Comparison of ENCODE assay signal across 9 cellular contexts in the genomic region with DNA sequence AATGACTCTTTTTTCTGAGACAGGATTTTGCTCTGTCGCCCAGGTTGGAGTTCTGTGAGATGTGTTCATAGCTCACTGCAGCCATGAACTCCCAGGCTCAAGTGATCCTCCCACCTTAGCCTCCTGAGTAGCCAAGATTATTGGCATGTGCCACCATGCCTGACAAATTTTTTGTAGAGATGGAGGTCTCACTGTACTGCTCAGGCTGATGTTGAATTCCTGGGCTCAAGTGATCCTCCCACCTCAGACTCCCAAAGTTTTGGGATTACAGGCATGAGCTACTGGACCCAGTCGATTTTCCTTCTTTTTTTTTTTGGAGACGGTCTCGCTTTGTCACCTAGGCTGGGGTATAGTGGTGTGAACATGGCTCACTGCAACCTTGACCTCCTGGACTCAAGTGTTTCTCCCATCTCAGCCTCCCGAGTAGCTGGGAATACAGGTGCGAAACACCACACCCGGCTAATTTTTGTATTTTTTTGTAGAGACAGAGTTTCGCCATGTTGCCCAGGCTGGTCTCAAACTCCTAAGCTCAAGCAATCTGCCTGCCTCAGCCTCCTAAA. TPM values are rescaled to one million over a fixed set of nuclear protein-coding genes. Genes with fewer than 3 reads are reported as not detected.
DNase-seq lines count a peak whose midpoint lies in the region; ATAC-seq and TF ChIP-seq lines count a peak whose summit lies in the region.
"Had no signal": no experiment of that assay in that cellular context is flagged by ENCODE, and none has a peak within 500 bp of the region (broad histone marks: within the 10 kb centered on the region; RNA-seq: fewer than 3 reads in every experiment).

No MANE protein-coding gene starts in this region.

- peaks cover 37 to 74% of the 10 kb centered on the region in 2 experiments for H3K79me1 ChIP-seq in IMR-90 (ENCODE audit: low read depth in 1 of 2, low read length in 2 of 2)

- peak overlapping the region; percentile 99 for H4K91ac ChIP-seq in IMR-90 (ENCODE audit: insufficient read depth, low read depth, low read length)

- peak overlapping the region; percentile 69 for H3K18ac ChIP-seq in IMR-90 (ENCODE audit: low read depth, low read length)

- H3K4ac ChIP-seq in IMR-90 (ENCODE audit: low read depth, low read length): peak overlapping the region; percentile 97

- no TSS peak for BruUV-seq in IMR-90 (replicated peaks; lab: Mats Ljungman, UMichigan)

- no peak overlapping the region for H3K4me2 ChIP-seq in IMR-90 (ENCODE audit: low read depth, low read length)

- H3K4me1 ChIP-seq in IMR-90 (ENCODE audit: control insufficient read depth, insufficient read depth, low read length): peaks cover 32% of the 10 kb centered on the region
- no peaks in the 10 kb centered on the region for H3K4me1 ChIP-seq in HAP-1

- in situ Hi-C loops in IMR-90 (cut with MboI; ENCODE audit: low sequenced_read_pairs) (no loop called here), HAP-1 (cut with MboI; ENCODE audit: low sequenced_read_pairs) (no loop called here)

- peaks cover 33% of the 10 kb centered on the region for H3K9me1 ChIP-seq in IMR-90 (ENCODE audit: insufficient read depth, low read length)

- peak overlapping the region; percentile 74 for H2BK20ac ChIP-seq in IMR-90 (ENCODE audit: low read depth, low read length)

- H3K27ac Mint-ChIP-seq in activated T-helper 17 cell treated with anti-CD3 and anti-CD28 coated beads, Interleukin-2, amount 50 U/mL, for 72 hours: peak overlapping the region; percentile 82
- H3K27ac Mint-ChIP-seq in immature natural killer cell: peak overlapping the region; percentile 74 to 90 (median 84)
- peak overlapping the region; percentile 75 for H3K27ac Mint-ChIP-seq in stimulated activated memory B cell treated with anti-CD40 and anti-IgM and Interleukin-4, amounts not matched to agents 10 μg/mL and 1 μg/mL and 100 μg/mL, for 72 hours

- peak overlapping the region; percentile 71 for H3K14ac ChIP-seq in IMR-90 (replicated peaks; ENCODE audit: low read depth, low read length)

- no peaks in the 10 kb centered on the region for H3K27me3 ChIP-seq in IMR-90 (ENCODE audit: control insufficient read depth, insufficient read depth, low read length)
- no peaks in the 10 kb centered on the region for H3K27me3 ChIP-seq in HAP-1 (ENCODE audit: low read depth)

- H3K36me3 Mint-ChIP-seq in activated T-helper 17 cell treated with anti-CD3 and anti-CD28 coated beads, Interleukin-2, amount 50 U/mL, for 72 hours (ENCODE audit: low read depth): peaks cover 96% of the 10 kb centered on the region
- peaks cover 7 to 15% (median 9%) of the 10 kb centered on the region in 3 donors for H3K36me3 Mint-ChIP-seq in immature natural killer cell
- H3K36me3 Mint-ChIP-seq in stimulated activated memory B cell treated with anti-CD40 and anti-IgM and Interleukin-4, amounts not matched to agents 10 μg/mL and 1 μg/mL and 100 μg/mL, for 72 hours: peaks cover 69% of the 10 kb centered on the region

- peak overlapping the region; percentile 13 for H3K23ac ChIP-seq in IMR-90 (ENCODE audit: low read depth, low read length)

- H3K56ac ChIP-seq in IMR-90 (ENCODE audit: extremely low read depth, insufficient read depth, low read length): peak overlapping the region; percentile 32; the same call in 1 of the 2 replicates

- no peak for DNase-seq in IMR-90
- DNase-seq in immature natural killer cell: no peak
- DNase-seq in foreskin fibroblast: no peak
- no peak for DNase-seq in HAP-1 (ENCODE audit: low spot score in 2 of 2)
- DNase-seq in GM20000 (ENCODE audit: low spot score): no peak
- DNase-seq: retina had no signal

- peak overlapping the region; percentile 74; the same call in 1 of the 2 replicates for H3K27ac ChIP-seq in IMR-90 (ENCODE audit: insufficient read depth, low read length)

- CTCF ChIA-PET in IMR-90 (lab: Yijun Ruan, JAX): interaction anchor here (0.6 kb wide), 1 partner anchor 54 kb away, joined by 4 read pairs; no protein-coding TSS in a partner anchor

- peak overlapping the region; percentile 78 for H3K4me3 Mint-ChIP-seq in activated T-helper 17 cell treated with anti-CD3 and anti-CD28 coated beads, Interleukin-2, amount 50 U/mL, for 72 hours
- peak overlapping the region in 1 of 5 donors; percentile 34 for H3K4me3 Mint-ChIP-seq in immature natural killer cell
- H3K4me3 Mint-ChIP-seq in stimulated activated memory B cell treated with anti-CD40 and anti-IgM and Interleukin-4, amounts not matched to agents 10 μg/mL and 1 μg/mL and 100 μg/mL, for 72 hours: no peak overlapping the region

- no peaks in the 10 kb centered on the region for H3K9me3 ChIP-seq in IMR-90 (ENCODE audit: control insufficient read depth, insufficient read depth, low read length)
- no peaks in the 10 kb centered on the region for H3K9me3 ChIP-seq in HAP-1

- H4K20me1 ChIP-seq in IMR-90 (ENCODE audit: insufficient read depth, low read length): no peaks in the 10 kb centered on the region

- peaks cover 64% of the 10 kb centered on the region for H3K4me1 Mint-ChIP-seq in activated T-helper 17 cell treated with anti-CD3 and anti-CD28 coated beads, Interleukin-2, amount 50 U/mL, for 72 hours
- peaks cover 82 to 85% of the 10 kb centered on the region in 2 donors for H3K4me1 Mint-ChIP-seq in immature natural killer cell
- H3K4me1 Mint-ChIP-seq in stimulated activated memory B cell treated with anti-CD40 and anti-IgM and Interleukin-4, amounts not matched to agents 10 μg/mL and 1 μg/mL and 100 μg/mL, for 72 hours: peaks cover 65% of the 10 kb centered on the region

- H3K36me3 ChIP-seq in IMR-90 (ENCODE audit: control insufficient read depth, insufficient read depth, low read length): peaks cover 5% of the 10 kb centered on the region
- H3K36me3 ChIP-seq in HAP-1 (replicated peaks): peaks cover 3% of the 10 kb centered on the region; the same call in 1 of the 2 replicates

- TF ChIP-seq POLR2A in IMR-90 (IDR thresholded peaks at IDR 0.05; ENCODE audit: low read depth, low read length): no peak

- peak overlapping the region; percentile 96 for H2BK120ac ChIP-seq in IMR-90 (ENCODE audit: low read depth, low read length)

- H2AK9ac ChIP-seq in IMR-90 (replicated peaks; ENCODE audit: low read depth, low read length, poor library complexity): peak overlapping the region; percentile 18

- H4K5ac ChIP-seq in IMR-90 (ENCODE audit: low read depth, low read length): peak overlapping the region; percentile 51

- H2AK5ac ChIP-seq in IMR-90 (ENCODE audit: low read depth, low read length): peak overlapping the region; percentile 96

- peak overlapping the region; percentile 98 for H2BK5ac ChIP-seq in IMR-90 (ENCODE audit: low read depth, low read length, poor library complexity, severe bottlenecking)

- dilution Hi-C loops in IMR-90 (cut with HindIII; ENCODE audit: low sequenced_read_pairs, unreplicated experiment): no loop called here

- TF ChIP-seq CTCF in IMR-90 (conservative IDR thresholded peaks at IDR 0.05; ENCODE audit: low read depth, low read length) (no peak), foreskin fibroblast (IDR thresholded peaks at IDR 0.05; ENCODE audit: low read depth, low read length) (no peak), GM20000 (IDR thresholded peaks at IDR 0.05; ENCODE audit: extremely low read depth, missing control alignments) (no peak)

- POLR2A ChIA-PET in IMR-90 (lab: Charles Lee; ENCODE audit: unreplicated experiment): no interaction called here

- TF ChIP-seq RAD21 in IMR-90 (IDR thresholded peaks at IDR 0.05; ENCODE audit: low read length): no peak

- H3K9me3 Mint-ChIP-seq in activated T-helper 17 cell treated with anti-CD3 and anti-CD28 coated beads, Interleukin-2, amount 50 U/mL, for 72 hours: no peaks in the 10 kb centered on the region
- H3K9me3 Mint-ChIP-seq in immature natural killer cell: no peaks in the 10 kb centered on the region
- no peaks in the 10 kb centered on the region for H3K9me3 Mint-ChIP-seq in stimulated activated memory B cell treated with anti-CD40 and anti-IgM and Interleukin-4, amounts not matched to agents 10 μg/mL and 1 μg/mL and 100 μg/mL, for 72 hours

- no peak overlapping the region for H3K9ac ChIP-seq in IMR-90 (ENCODE audit: low read depth, low read length)

- peak overlapping the region; percentile 65; the same call in 2 of the 3 replicates for H2BK15ac ChIP-seq in IMR-90 (ENCODE audit: low read depth, low read length)

- no peak overlapping the region for H2AFZ ChIP-seq in IMR-90 (replicated peaks; ENCODE audit: low read length, poor library complexity)

- ATAC-seq in IMR-90 (ENCODE audit: low read depth) (no peak), HG03460 (IDR thresholded peaks at IDR 0.05; ENCODE audit: unreplicated experiment) (no peak)
- ATAC-seq in activated T-helper 17 cell treated with anti-CD3 and anti-CD28 coated beads, Interleukin-2, amount 50 U/mL, for 72 hours (replicated peaks): no peak
- no peak for ATAC-seq in stimulated activated memory B cell treated with anti-CD40 and anti-IgM and Interleukin-4, amounts not matched to agents 10 μg/mL and 1 μg/mL and 100 μg/mL, for 72 hours

- H3K4me3 ChIP-seq in IMR-90 (ENCODE audit: insufficient read depth, low read depth, low read length) (no peak overlapping the region), foreskin fibroblast (ENCODE audit: low read depth in 1 of 2, low read length in 2 of 2) (no peak overlapping the region), HAP-1 (no peak overlapping the region)

- no peaks in the 10 kb centered on the region for H3K27me3 Mint-ChIP-seq in activated T-helper 17 cell treated with anti-CD3 and anti-CD28 coated beads, Interleukin-2, amount 50 U/mL, for 72 hours
- no peaks in the 10 kb centered on the region for H3K27me3 Mint-ChIP-seq in immature natural killer cell (ENCODE audit: low read depth in 3 of 3)
- H3K27me3 Mint-ChIP-seq in stimulated activated memory B cell treated with anti-CD40 and anti-IgM and Interleukin-4, amounts not matched to agents 10 μg/mL and 1 μg/mL and 100 μg/mL, for 72 hours: no peaks in the 10 kb centered on the region

- intact Hi-C loops in IMR-90 (cut with micrococcal nuclease): no loop called here

- H4K8ac ChIP-seq in IMR-90 (ENCODE audit: low read depth in 2 of 2, low read length in 2 of 2): peak overlapping the region; percentile 8 to 87; a peak in 3 of 4 replicates

- WGBS in IMR-90 (ENCODE audit: extremely low coverage in 2 of 2, insufficient read length in 1 of 2), 2 experiments: no CpG with 5 or more reads among the region's 8 CpGs

RNA-seq across cellular contexts. Expression of a gene that starts 24.3 kb away (rescaled TPM):
- 41.9 and 45.5 TPM in 2 replicates for total RNA-seq in IMR-90 (2012; rRNA removed)
- polyA plus RNA-seq in IMR-90 (2012; rRNA removed) (40.2 and 41.9 TPM in 2 replicates), immature natural killer cell (10 to 100 TPM; 30.9 to 60.4 (median 39.3) TPM)
- 44.9 and 47.2 TPM in 2 replicates for polyA plus RNA-seq in IMR-90 (2012; cell fraction: cytosol; rRNA removed)
- polyA plus RNA-seq in IMR-90 (2012; cell fraction: nucleus; rRNA removed; ENCODE audit: low replicate concordance): 22.6 and 23.8 TPM in 2 replicates
- total RNA-seq in activated T-helper 17 cell treated with anti-CD3 and anti-CD28 coated beads, Interleukin-2, amount 50 U/mL, for 72 hours: 100 to 1,000 TPM in 1 of 2 donors, 10 to 100 TPM in 1; 86.7 to 134 TPM

RNA-seq across cellular contexts. Expression of a gene that starts 40.8 kb away (rescaled TPM):
- 72.2 and 82.2 TPM in 2 replicates for total RNA-seq in IMR-90 (2012; rRNA removed)
- 27.6 and 28.5 TPM in 2 replicates for polyA plus RNA-seq in IMR-90 (2012; rRNA removed)
- 4.8 and 19.2 TPM in 2 replicates for polyA plus RNA-seq in IMR-90 (2012; cell fraction: cytosol; rRNA removed)
- 3.2 and 12.0 TPM in 2 replicates for polyA plus RNA-seq in IMR-90 (2012; cell fraction: nucleus; rRNA removed; ENCODE audit: low replicate concordance)
- 100 to 1,000 TPM; 122 to 142 TPM for total RNA-seq in activated T-helper 17 cell treated with anti-CD3 and anti-CD28 coated beads, Interleukin-2, amount 50 U/mL, for 72 hours
- 1 to 10 TPM; 1.2 to 3.0 (median 1.8) TPM for polyA plus RNA-seq in immature natural killer cell
